Comparison of ENCODE assay signal across 19 cellular contexts in the genomic region with DNA sequence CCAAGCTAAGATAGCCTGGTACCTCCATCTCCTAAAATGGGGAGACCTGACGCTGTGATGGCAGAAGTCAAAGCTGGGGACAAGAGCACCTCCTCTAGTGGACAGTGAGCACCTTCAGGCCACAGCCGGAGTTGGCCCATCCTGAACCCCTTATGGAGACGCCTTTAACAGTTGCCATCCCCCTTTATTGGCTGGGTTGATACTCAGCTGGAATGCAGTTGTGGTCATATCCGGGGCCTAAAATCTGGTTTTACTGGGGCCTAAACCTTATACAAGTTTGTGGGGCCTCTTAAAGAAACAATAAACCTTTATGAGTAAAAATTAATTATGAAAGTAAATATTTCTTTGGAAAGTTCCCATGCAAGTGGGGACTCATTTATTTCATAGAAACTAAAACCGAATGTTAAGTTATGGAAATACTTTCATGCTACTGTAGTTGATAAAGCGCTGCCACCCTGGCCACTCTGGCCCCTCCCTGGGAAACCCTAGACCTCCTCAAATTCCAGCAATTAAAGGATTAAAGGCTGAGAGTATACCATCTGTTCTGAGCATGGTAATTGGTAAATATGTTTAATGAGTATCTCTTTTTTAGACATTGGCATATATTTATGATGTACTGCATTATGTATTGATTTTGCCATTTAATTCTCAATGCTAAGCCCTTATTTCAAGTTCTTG.
"Had no signal": no experiment of that assay in that cellular context is flagged by ENCODE, and none has a peak within 500 bp of the region (broad histone marks: within the 10 kb centered on the region; RNA-seq: fewer than 3 reads in every experiment).

No MANE protein-coding gene starts in this region.

- DNase-seq: activated CD4-positive, alpha-beta T cell treated with anti-CD3 and anti-CD28 coated beads for 36 hours; activated CD8-positive, alpha-beta T cell treated with anti-CD3 and anti-CD28 coated beads for 36 hours; activated effector memory CD4-positive, alpha-beta T cell treated with anti-CD3 and anti-CD28 coated beads, Interleukin-2, amount 50 U/mL, for 16 hours; activated T-cell treated with anti-CD3 and anti-CD28 coated beads, Interleukin-2, amount 50 U/mL, for 4 hours; amniotic stem cell; caudate nucleus; colonic mucosa; foreskin fibroblast; glutamatergic neuron; hypothalamus; mesendoderm; occipital lobe; right cardiac atrium; stimulated activated naive CD8-positive, alpha-beta T cell treated with anti-CD3 and anti-CD28 coated beads, Interleukin-15, Interleukin-2, amounts not matched to agents 100 U/mL and 50 U/mL, for 24 hours; upper lobe of left lung had no signal

- H3K4me1 ChIP-seq: colonic mucosa, prostate gland had no signal

- H3K9me3 ChIP-seq: colonic mucosa, prostate gland, suprapubic skin, upper lobe of left lung had no signal

- ATAC-seq: activated CD4-positive, alpha-beta T cell treated with anti-CD3 and anti-CD28 coated beads for 36 hours; activated CD8-positive, alpha-beta T cell treated with anti-CD3 and anti-CD28 coated beads for 36 hours; activated naive CD4-positive, alpha-beta T cell treated with anti-CD3 and anti-CD28 coated beads, Interleukin-2, amount 50 U/mL, for 72 hours; activated T-cell treated with anti-CD3 and anti-CD28 coated beads, Interleukin-2, amount 50 U/mL, for 4 hours; natural killer cell treated with Interleukin-12 subunit alpha and Interleukin-12 subunit beta and Interleukin-15 and Interleukin-18, amount 100 ng/mL, for 72 hours; right cardiac atrium; stimulated activated naive CD8-positive, alpha-beta T cell treated with anti-CD3 and anti-CD28 coated beads, Interleukin-15, Interleukin-2, amounts not matched to agents 100 U/mL and 50 U/mL, for 24 hours had no signal

- H3K36me3 ChIP-seq: colonic mucosa, prostate gland, suprapubic skin, upper lobe of left lung had no signal

- H3K27ac ChIP-seq: colonic mucosa, prostate gland, suprapubic skin, upper lobe of left lung had no signal

- H3K4me3 ChIP-seq: colonic mucosa, prostate gland, suprapubic skin, upper lobe of left lung had no signal

- H3K27me3 ChIP-seq: colonic mucosa, suprapubic skin, upper lobe of left lung had no signal
